5 cellular contexts compared by ENCODE assay signal in genomic region chr1:238104752-238105151, GRCh38.
"Had no signal": no experiment of that assay in that cellular context is flagged by ENCODE, and none has a peak within 500 bp of the region (broad histone marks: within the 10 kb centered on the region; RNA-seq: fewer than 3 reads in every experiment).

No MANE protein-coding gene starts in this region.

- H3K9ac ChIP-seq: SK-N-SH had no signal

- H3K27me3 ChIP-seq: MG63, SJSA1 had no signal

- H3K4me2 ChIP-seq: PC-9, SK-N-SH had no signal

- H3K4me3 ChIP-seq: MG63, PC-9, SJSA1 had no signal

- ATAC-seq: Panc1 had no signal

- H3K9me3 ChIP-seq: MG63, SJSA1, SK-N-SH had no signal

- H2AFZ ChIP-seq: PC-9 had no signal

- H3K36me3 ChIP-seq: MG63, SJSA1 had no signal

- H3K4me1 ChIP-seq: SJSA1 had no signal

- H3K27ac ChIP-seq: PC-9, SJSA1 had no signal
